ENCODE assay signal across 8 cellular contexts in the genomic region with DNA sequence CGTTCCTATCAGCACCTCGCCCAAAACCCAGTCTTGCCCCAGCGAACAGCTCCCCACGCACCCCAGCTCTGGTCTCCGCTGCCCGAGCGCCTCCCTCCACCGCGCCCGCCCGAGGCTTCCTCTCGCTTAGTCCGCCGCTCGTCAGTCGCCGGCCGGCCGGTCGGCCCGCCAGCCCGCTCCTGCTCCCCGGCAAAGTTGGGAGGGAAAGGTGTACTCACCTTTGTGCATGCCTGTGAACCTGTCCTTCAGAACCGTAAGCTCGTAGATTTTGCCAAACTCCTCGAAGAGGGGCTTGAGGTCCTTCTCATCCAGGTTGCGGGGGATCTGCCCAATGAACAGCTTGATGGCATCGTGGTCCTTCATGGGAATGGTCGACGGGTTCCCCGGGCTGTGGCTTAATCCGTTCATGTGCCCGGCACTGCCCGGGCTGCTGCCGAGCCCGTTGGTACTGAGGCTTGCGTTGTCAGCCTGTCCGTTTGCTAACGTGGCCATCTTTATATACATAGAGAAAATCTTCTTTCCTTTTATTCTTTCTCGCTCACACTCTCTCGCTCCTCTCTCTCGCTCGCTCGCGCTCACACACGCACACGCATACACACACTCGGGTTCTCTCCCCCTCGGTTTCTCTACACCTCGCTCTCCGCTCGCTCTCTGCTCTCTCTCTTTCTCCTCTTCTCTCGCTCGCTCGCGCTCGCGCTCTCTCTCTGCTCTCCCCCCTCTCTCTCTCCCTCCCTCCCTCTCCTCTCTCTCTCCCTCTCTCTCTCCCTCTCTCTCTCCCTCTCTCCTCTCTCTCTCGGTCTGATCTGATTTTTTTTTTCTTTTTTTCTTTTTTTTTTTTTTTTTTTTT. TPM values are rescaled to one million over a fixed set of nuclear protein-coding genes. Genes with fewer than 3 reads are reported as not detected.
DNase-seq lines count a peak whose midpoint lies in the region; ATAC-seq and TF ChIP-seq lines count a peak whose summit lies in the region.

A gene (minus strand): TSS at position 661 of the 847 bp plus-strand sequence.

- 2 to 4% methylated on average over 51 to 58 of the region's 59 CpGs for WGBS in body of pancreas, 2 donors

- no peaks in the 10 kb centered on the region for H3K9me3 Mint-ChIP-seq in stimulated activated naive CD8-positive, alpha-beta T cell treated with anti-CD3 and anti-CD28 coated beads, Interleukin-15, amount 100 ng/mL, for 72 hours

- H3K27ac Mint-ChIP-seq in stimulated activated naive CD8-positive, alpha-beta T cell treated with anti-CD3 and anti-CD28 coated beads, Interleukin-15, amount 100 ng/mL, for 72 hours: peak within 1 kb of the TSS in 1 of 2 donors; percentile 56

- peaks cover 23% of the 10 kb centered on the region for H3K4me1 Mint-ChIP-seq in stimulated activated naive CD8-positive, alpha-beta T cell treated with anti-CD3 and anti-CD28 coated beads, Interleukin-15, amount 100 ng/mL, for 72 hours

- no peak for TF ChIP-seq CTCF in body of pancreas (IDR thresholded peaks at IDR 0.05)

- no peak within 1 kb of the TSS for H3K27ac ChIP-seq in body of pancreas

- peaks cover 78% of the 10 kb centered on the region for H3K27me3 Mint-ChIP-seq in stimulated activated naive CD8-positive, alpha-beta T cell treated with anti-CD3 and anti-CD28 coated beads, Interleukin-15, amount 100 ng/mL, for 72 hours

- no peaks in the 10 kb centered on the region for H3K9me3 ChIP-seq in body of pancreas

- peaks cover 0 to 27% of the 10 kb centered on the region in 2 donors for H3K27me3 ChIP-seq in body of pancreas

- H3K4me3 ChIP-seq in body of pancreas: peak within 1 kb of the TSS in 1 of 2 donors; percentile 65

- no peak for TF ChIP-seq POLR2A in body of pancreas (IDR thresholded peaks at IDR 0.05)

- DNase-seq in DMS 273 treated with DMSO at 0.1 percent for 48 hours (lab: John Stamatoyannopoulos, UW): peak; percentile 10
- DNase-seq in NCI-H146 treated with DMSO at 0.1 percent for 48 hours (lab: John Stamatoyannopoulos, UW; ENCODE audit: unreplicated experiment): peak; percentile 89
- peak in 2 of 4 donors; percentile 15 to 20 for DNase-seq in body of pancreas
- DNase-seq in iris pigment epithelial cell (ENCODE audit: low read depth): peak; percentile 14
- DNase-seq in stimulated activated naive CD8-positive, alpha-beta T cell treated with anti-CD3 and anti-CD28 coated beads, Interleukin-15, amount 100 ng/mL, for 72 hours: no peak
- DNase-seq in UCSD-AML1 (lab: John Stamatoyannopoulos, UW; ENCODE audit: unreplicated experiment): no peak

- H3K4me3 Mint-ChIP-seq in stimulated activated naive CD8-positive, alpha-beta T cell treated with anti-CD3 and anti-CD28 coated beads, Interleukin-15, amount 100 ng/mL, for 72 hours: peak within 1 kb of the TSS; percentile 45 to 74

- intact Hi-C loops in body of pancreas (cut with DNase I): no loop called here

- H3K36me3 ChIP-seq in body of pancreas (replicated peaks in 1 of 2; ENCODE audit: insufficient read depth in 1 of 2, low read depth in 2 of 2): no peaks in the 10 kb centered on the region

- H3K4me1 ChIP-seq in body of pancreas: peaks cover 26% of the 10 kb centered on the region

- peak; percentile 21 for ATAC-seq in body of pancreas
- peak; percentile 8 for ATAC-seq in stimulated activated naive CD8-positive, alpha-beta T cell treated with anti-CD3 and anti-CD28 coated beads, Interleukin-15, amount 100 ng/mL, for 72 hours
- ATAC-seq in GM19452 (IDR thresholded peaks at IDR 0.05; ENCODE audit: unreplicated experiment): no peak
- ATAC-seq in HG02798 (IDR thresholded peaks at IDR 0.05; ENCODE audit: poor library complexity, unreplicated experiment): no peak

RNA-seq across cellular contexts. Expression of the gene that starts here (rescaled TPM):
- 1 to 10 TPM; 3.3 to 4.7 TPM for total RNA-seq in body of pancreas

Comparison
In these comparisons a context has a peak if more than half of its experiments do, and no peak if none do; other contexts are left out.
1. DNase-seq: peak in DMS 273 treated with DMSO at 0.1 percent for 48 hours (single experiment), NCI-H146 treated with DMSO at 0.1 percent for 48 hours (single experiment) and iris pigment epithelial cell (single experiment); none in stimulated activated naive CD8-positive, alpha-beta T cell treated with anti-CD3 and anti-CD28 coated beads, Interleukin-15, amount 100 ng/mL, for 72 hours (0 of 2) and UCSD-AML1 (single experiment).
2. ATAC-seq: peak in body of pancreas (single experiment) and stimulated activated naive CD8-positive, alpha-beta T cell treated with anti-CD3 and anti-CD28 coated beads, Interleukin-15, amount 100 ng/mL, for 72 hours (single experiment); none in GM19452 (single experiment) and HG02798 (single experiment).